ENCODE assay signal across 18 cellular contexts in the genomic region with DNA sequence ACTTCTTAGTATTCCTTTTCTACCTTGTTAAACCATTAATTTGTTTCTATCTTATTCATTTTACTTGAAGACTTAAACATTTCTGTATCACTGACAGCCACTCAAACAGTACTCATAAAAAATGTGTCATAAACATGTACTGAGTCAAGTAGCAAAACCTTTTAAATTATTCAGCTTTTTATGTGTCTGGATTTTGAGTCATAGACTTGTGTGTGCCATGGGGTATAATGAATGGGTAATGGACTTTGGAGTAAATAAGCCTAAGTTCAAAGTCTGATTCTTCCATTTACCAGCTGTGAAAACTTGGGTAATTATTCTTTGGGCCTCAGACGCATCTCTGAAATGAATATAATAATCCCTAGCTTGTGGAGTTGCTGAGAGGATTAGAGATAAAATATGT.
DNase-seq lines count a peak whose midpoint lies in the region; ATAC-seq lines count a peak whose summit lies in the region.
"Had no signal": no experiment of that assay in that cellular context is flagged by ENCODE, and none has a peak within 500 bp of the region (broad histone marks: within the 10 kb centered on the region; RNA-seq: fewer than 3 reads in every experiment).

No MANE protein-coding gene starts in this region.

- peaks cover 3% of the 10 kb centered on the region for H3K9me3 Mint-ChIP-seq in stimulated activated effector memory CD8-positive, alpha-beta T cell treated with anti-CD3 and anti-CD28 coated beads, Interleukin-12 subunit alpha, Interleukin-12 subunit beta, amount 100 ng/mL, for 72 hours

- no peak overlapping the region for H3K4me3 Mint-ChIP-seq in stimulated activated effector memory CD8-positive, alpha-beta T cell treated with anti-CD3 and anti-CD28 coated beads, Interleukin-12 subunit alpha, Interleukin-12 subunit beta, amount 100 ng/mL, for 72 hours
- H3K4me3 Mint-ChIP-seq: activated CD8-positive, alpha-beta T cell treated with anti-CD3 and anti-CD28 coated beads for 36 hours; activated naive CD8-positive, alpha-beta T cell had no signal

- H3K27ac Mint-ChIP-seq in stimulated activated effector memory CD8-positive, alpha-beta T cell treated with anti-CD3 and anti-CD28 coated beads, Interleukin-12 subunit alpha, Interleukin-12 subunit beta, amount 100 ng/mL, for 72 hours = no peak overlapping the region
- H3K27ac Mint-ChIP-seq: activated CD8-positive, alpha-beta T cell treated with anti-CD3 and anti-CD28 coated beads for 36 hours; activated naive CD8-positive, alpha-beta T cell had no signal

- peak; percentile 34 for ATAC-seq in stimulated activated effector memory CD8-positive, alpha-beta T cell treated with anti-CD3 and anti-CD28 coated beads, Interleukin-12 subunit alpha, Interleukin-12 subunit beta, amount 100 ng/mL, for 72 hours
- ATAC-seq in GM21360 (IDR thresholded peaks at IDR 0.05; ENCODE audit: unreplicated experiment) (no peak), HG03025 (IDR thresholded peaks at IDR 0.05; ENCODE audit: low FRiP score, unreplicated experiment) (no peak)
- ATAC-seq: activated CD8-positive, alpha-beta T cell treated with anti-CD3 and anti-CD28 coated beads for 36 hours; Right ventricle myocardium inferior had no signal

- H3K36me3 Mint-ChIP-seq in stimulated activated effector memory CD8-positive, alpha-beta T cell treated with anti-CD3 and anti-CD28 coated beads, Interleukin-12 subunit alpha, Interleukin-12 subunit beta, amount 100 ng/mL, for 72 hours = no peaks in the 10 kb centered on the region

- no peaks in the 10 kb centered on the region for H3K4me1 Mint-ChIP-seq in stimulated activated effector memory CD8-positive, alpha-beta T cell treated with anti-CD3 and anti-CD28 coated beads, Interleukin-12 subunit alpha, Interleukin-12 subunit beta, amount 100 ng/mL, for 72 hours

- DNase-seq in HT-29 (ENCODE audit: low spot score) = peak; percentile 15
- DNase-seq in SW480 (ENCODE audit: low spot score) = peak; percentile 64
- peak; percentile 64 for DNase-seq in kidney tubule cell (ENCODE audit: low spot score)
- DNase-seq in stimulated activated effector memory CD8-positive, alpha-beta T cell treated with anti-CD3 and anti-CD28 coated beads, Interleukin-12 subunit alpha, Interleukin-12 subunit beta, amount 100 ng/mL, for 72 hours (ENCODE audit: low spot score in 2 of 2) = no peak
- no peak for DNase-seq in SHP77 (lab: John Stamatoyannopoulos, UW)
- DNase-seq: activated CD8-positive, alpha-beta T cell treated with anti-CD3 and anti-CD28 coated beads for 36 hours; activated T-cell treated with anti-CD3 and anti-CD28 coated beads, Interleukin-2, amount 50 U/mL, for 48 hours; BE2C; hippocampal formation; kidney glomerular epithelial cell; NCI-H1105; occipital lobe; stimulated activated CD4-positive, alpha-beta T cell treated with anti-CD3 and anti-CD28 coated beads, Interleukin-4, amount 100 ng/mL, for 24 hours; WERI-Rb-1 had no signal

Comparison
In these comparisons a context has a peak if more than half of its experiments do, and no peak if none do; other contexts are left out.
1. DNase-seq: peak in HT-29 (single experiment), SW480 (single experiment) and kidney tubule cell (single experiment); none in stimulated activated effector memory CD8-positive, alpha-beta T cell treated with anti-CD3 and anti-CD28 coated beads, Interleukin-12 subunit alpha, Interleukin-12 subunit beta, amount 100 ng/mL, for 72 hours (0 of 2) and SHP77 (0 of 2).